ENCODE assay signal across 8 cellular contexts in the genomic region with DNA sequence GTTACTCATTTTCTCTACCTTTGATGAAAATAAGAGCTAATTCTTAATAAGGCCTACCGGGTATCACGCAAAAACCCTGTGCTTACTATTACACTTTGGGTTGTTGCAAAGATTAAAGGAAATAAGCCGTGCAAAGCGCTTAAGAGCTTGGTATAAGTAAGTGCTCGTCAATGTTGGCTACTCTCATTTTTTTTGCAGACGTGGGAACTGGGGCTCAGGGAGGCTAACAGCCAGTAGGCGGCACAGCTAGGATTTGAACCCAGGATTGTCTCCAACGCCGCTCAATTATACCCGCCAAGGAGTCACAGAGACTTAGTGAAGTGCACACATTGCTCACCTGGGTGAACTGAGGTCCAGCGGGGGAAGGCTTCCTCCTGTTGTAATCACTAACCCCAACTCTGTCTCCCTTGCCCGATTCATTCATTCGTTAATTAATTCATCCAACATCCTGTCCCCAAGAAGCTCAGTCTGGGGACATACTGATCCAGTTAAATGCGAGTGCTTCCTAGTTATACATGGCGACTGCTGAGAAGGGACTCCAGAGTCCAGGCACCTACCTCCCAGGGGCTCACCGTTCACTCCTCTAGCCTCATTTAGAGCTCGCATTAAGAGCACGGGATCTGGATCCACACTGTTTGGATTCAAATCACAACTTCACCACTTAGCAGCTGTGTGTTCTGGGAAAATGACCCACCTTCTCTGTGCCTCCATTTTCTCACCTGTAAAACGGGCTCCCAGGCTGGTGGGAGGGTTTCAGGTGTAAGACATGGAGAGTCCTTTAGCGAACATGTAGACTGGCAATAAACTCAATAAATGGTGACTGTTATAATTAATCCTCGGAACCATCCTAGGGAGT. TPM values are rescaled to one million over a fixed set of nuclear protein-coding genes. Genes with fewer than 3 reads are reported as not detected.
DNase-seq lines count a peak whose midpoint lies in the region; ATAC-seq and TF ChIP-seq lines count a peak whose summit lies in the region.

No MANE protein-coding gene starts in this region.

- H3K9me2 ChIP-seq in SU-DHL-6 (replicated peaks; ENCODE audit: insufficient read depth, low read length), result no peaks in the 10 kb centered on the region

- peaks cover 5% of the 10 kb centered on the region; the same call in 1 of the 2 replicates for H3K79me2 ChIP-seq in SU-DHL-6 (ENCODE audit: insufficient read depth, low read length)
- peaks cover 3% of the 10 kb centered on the region for H3K79me2 ChIP-seq in osteoblast (ENCODE audit: insufficient read depth, low read length)

- H3F3A ChIP-seq in SU-DHL-6 (ENCODE audit: insufficient read depth), result peaks cover 14% of the 10 kb centered on the region

- peak overlapping the region; percentile 97 for H3K4me2 ChIP-seq in SU-DHL-6 (ENCODE audit: low read depth, low read length, poor library complexity, severe bottlenecking)
- H3K4me2 ChIP-seq in osteoblast (ENCODE audit: insufficient read depth, low read length), result peak overlapping the region; percentile 93

- H3K9ac ChIP-seq in SU-DHL-6 (ENCODE audit: low read length), result peak overlapping the region; percentile 75

- TF ChIP-seq CTCF in SU-DHL-6 (IDR thresholded peaks at IDR 0.05; ENCODE audit: insufficient read depth, low read length, poor library complexity, severe bottlenecking) (no peak), osteoblast (IDR thresholded peaks at IDR 0.05; ENCODE audit: extremely low read depth, low read depth, low read length) (peak; percentile 12)

- H3K27me3 ChIP-seq in SU-DHL-6 (ENCODE audit: low read length) (no peaks in the 10 kb centered on the region), esophagus (ENCODE audit: control insufficient read depth in 1 of 2, insufficient read depth in 2 of 2, low read length in 2 of 2) (no peaks in the 10 kb centered on the region), osteoblast (ENCODE audit: insufficient read depth, low read length) (no peaks in the 10 kb centered on the region)

- H3K9me3 ChIP-seq in SU-DHL-6 (ENCODE audit: insufficient read depth, low read length), result no peaks in the 10 kb centered on the region
- H3K9me3 ChIP-seq in esophagus (ENCODE audit: control insufficient read depth in 2 of 2, insufficient read depth in 1 of 2, low read depth in 1 of 2, low read length in 1 of 2), result no peaks in the 10 kb centered on the region
- no peaks in the 10 kb centered on the region for H3K9me3 ChIP-seq in osteoblast (ENCODE audit: low read depth, low read length)

- H3K27ac ChIP-seq in SU-DHL-6 (ENCODE audit: low read depth, low read length), result peak overlapping the region; percentile 70
- H3K27ac ChIP-seq in esophagus (ENCODE audit: low read depth in 2 of 2, low read length in 1 of 2), result peak overlapping the region; percentile 97
- H3K27ac ChIP-seq in osteoblast (ENCODE audit: low read depth, low read length), result peak overlapping the region; percentile 97

- H3K4me1 ChIP-seq in esophagus (ENCODE audit: control insufficient read depth in 2 of 2, insufficient read depth in 2 of 2, low read length in 1 of 2) (peaks cover 0 to 22% of the 10 kb centered on the region in 2 donors), osteoblast (ENCODE audit: insufficient read depth, low read length) (peaks cover 61% of the 10 kb centered on the region)

- H4K20me1 ChIP-seq in SU-DHL-6 (ENCODE audit: low read depth, low read length) (no peaks in the 10 kb centered on the region), osteoblast (ENCODE audit: insufficient read depth, low read length) (no peaks in the 10 kb centered on the region)

- peak; percentile 25 for DNase-seq in stimulated activated CD4-positive, alpha-beta T cell treated with anti-CD3 and anti-CD28 coated beads, Interleukin-4, amount 100 ng/mL, for 24 hours
- no peak for DNase-seq in stimulated activated CD4-positive, alpha-beta T cell treated with anti-CD3 and anti-CD28 coated beads, Interleukin-12 subunit alpha, Interleukin-12 subunit beta, amount 100 ng/mL, for 4 hours
- DNase-seq in osteoblast (ENCODE audit: insufficient read length, low spot score, missing footprints), result no peak
- no peak for DNase-seq in activated CD4-positive, CD25-positive, alpha-beta regulatory T cell treated with anti-CD3 and anti-CD28 coated beads, Interleukin-2, amount 50 U/mL, for 72 hours

- H3K4me3 ChIP-seq in SU-DHL-6 (ENCODE audit: insufficient read depth, low read length, poor library complexity, severe bottlenecking) (peak overlapping the region; percentile 79), esophagus (ENCODE audit: low read depth in 1 of 2, low read length in 2 of 2) (peak overlapping the region; percentile 46 to 52), osteoblast (ENCODE audit: insufficient read depth, low read length) (peak overlapping the region; percentile 73)

- H3K36me3 ChIP-seq in SU-DHL-6 (ENCODE audit: low read length) (no peaks in the 10 kb centered on the region; the same call in 1 of the 2 replicates), esophagus (ENCODE audit: control insufficient read depth in 2 of 2, insufficient read depth in 2 of 2, low read length in 1 of 2) (peaks cover 0 to 10% of the 10 kb centered on the region in 2 donors), osteoblast (ENCODE audit: insufficient read depth, low read length) (peaks cover 12% of the 10 kb centered on the region)

- WGBS in esophagus, 2 donors, result 34 to 35% methylated on average over 21 of the region's 21 CpGs

- ATAC-seq in HG03378 (IDR thresholded peaks at IDR 0.05; ENCODE audit: unreplicated experiment) (no peak), HG02884 (IDR thresholded peaks at IDR 0.05; ENCODE audit: unreplicated experiment) (no peak)

- H2AFZ ChIP-seq in SU-DHL-6 (ENCODE audit: low read depth, low read length, severe bottlenecking), result peak overlapping the region; percentile 98
- H2AFZ ChIP-seq in osteoblast (ENCODE audit: low read length), result peak overlapping the region; percentile 84

RNA-seq across cellular contexts. Expression of a gene that starts 0.9 kb away (rescaled TPM):
- polyA plus RNA-seq in esophagus, result 10 to 100 TPM; 19.7 to 23.5 TPM
- 5.3 and 6.9 TPM in 2 replicates for total RNA-seq in osteoblast

RNA-seq across cellular contexts. Expression of a gene that starts 27.9 kb away (rescaled TPM):
- 10 to 100 TPM; 27.2 to 29.1 TPM for polyA plus RNA-seq in esophagus
- 16.6 and 19.2 TPM in 2 replicates for total RNA-seq in osteoblast

RNA-seq across cellular contexts. Expression of a gene that starts 37.5 kb away (rescaled TPM):
- polyA plus RNA-seq in esophagus, result 1 to 10 TPM; 5.2 to 7.3 TPM
- total RNA-seq in osteoblast, result 20.6 and 23.6 TPM in 2 replicates

RNA-seq across cellular contexts. Expression of a gene that starts 47.1 kb away (rescaled TPM):
- polyA plus RNA-seq in esophagus, result not detected
- total RNA-seq in osteoblast, result not detected in 2 replicates
